1 cellular context compared by ENCODE assay signal in genomic region chr2:241616168-241617125, GRCh38.
TF ChIP-seq lines count a peak whose summit lies in the region.

No MANE protein-coding gene starts in this region.

TF ChIP-seq in HepG2, 621 proteins besides CTCF, POLR2A, EP300 and RAD21:
- peak; percentile 69 for TF ChIP-seq ZBTB33 (CRISPR knock-in tag; IDR thresholded peaks at IDR 0.05)
- TF ChIP-seq RFXAP (CRISPR knock-in tag; IDR thresholded peaks at IDR 0.05; ENCODE audit: borderline replicate concordance): no peak
- TF ChIP-seq ZNF34 (CRISPR knock-in tag; IDR thresholded peaks at IDR 0.05; ENCODE audit: borderline replicate concordance): no peak
- no peak for TF ChIP-seq HNRNPUL1 (IDR thresholded peaks at IDR 0.05; ENCODE audit: low read depth, low read length)
- no peak for TF ChIP-seq CSRNP2 (CRISPR knock-in tag; conservative IDR thresholded peaks at IDR 0.05; ENCODE audit: low read depth)
- 0 out of 2 replicates have a peak, but pooled peaks have one; percentile 2 for TF ChIP-seq ZNF253 (CRISPR knock-in tag; IDR thresholded peaks at IDR 0.05; ENCODE audit: borderline replicate concordance)
- TF ChIP-seq ZSCAN22 (CRISPR knock-in tag; IDR thresholded peaks at IDR 0.05): no peak
- TF ChIP-seq ZNF800 (CRISPR knock-in tag; IDR thresholded peaks at IDR 0.05): no peak
- no peak for TF ChIP-seq ZBTB43 (CRISPR knock-in tag; conservative IDR thresholded peaks at IDR 0.05)
- TF ChIP-seq ZNF607 (CRISPR knock-in tag; IDR thresholded peaks at IDR 0.05; ENCODE audit: borderline replicate concordance): no peak
- no peak for TF ChIP-seq ARID3A (IDR thresholded peaks at IDR 0.05; ENCODE audit: low read depth, low read length)
- 0 out of 2 replicates have a peak, but pooled peaks have one; percentile 28 for TF ChIP-seq ZNF709 (CRISPR knock-in tag; IDR thresholded peaks at IDR 0.05)
- no peak for TF ChIP-seq ZSCAN29 (CRISPR knock-in tag; conservative IDR thresholded peaks at IDR 0.05)
- peak; percentile 10; the same call in 1 of the 2 replicates for TF ChIP-seq ZNF687 (CRISPR knock-in tag; IDR thresholded peaks at IDR 0.05)
- TF ChIP-seq KIAA2018 (CRISPR knock-in tag; IDR thresholded peaks at IDR 0.05; ENCODE audit: borderline replicate concordance): no peak
- TF ChIP-seq ZNF644 (CRISPR knock-in tag; IDR thresholded peaks at IDR 0.05; ENCODE audit: low read depth): no peak
